ENCODE assay signal across 22 cellular contexts in genomic region chr10:103512591-103513382, GRCh38. TPM values are rescaled to one million over a fixed set of nuclear protein-coding genes. Genes with fewer than 3 reads are reported as not detected.
A peak's percentile ranks its signal among the peaks of the same experiment; 100 is the strongest.
DNase-seq lines count a peak whose midpoint lies in the region; ATAC-seq, FAIRE-seq and TF ChIP-seq lines count a peak whose summit lies in the region.
"Had no signal": no experiment of that assay in that cellular context is flagged by ENCODE, and none has a peak within 500 bp of the region (broad histone marks: within the 10 kb centered on the region; RNA-seq: fewer than 3 reads in every experiment).

No MANE protein-coding gene starts in this region.

- in situ Hi-C loops in HepG2 (cut with HindIII; ENCODE audit: extremely low pct_ligation_motif_present, low pct_unique_long_range_greater_than_20kb) (loop anchor here (5.0 kb wide), 1 partner anchor 65 kb away; no protein-coding TSS in a partner anchor), brain microvascular endothelial cell (cut with HindIII; ENCODE audit: low pct_ligation_motif_present, low sequenced_read_pairs) (no loop called here)

- H3K4me3 ChIP-seq in GM23338 (no peak overlapping the region), HepG2 (replicated peaks in 1 of 3; ENCODE audit: insufficient read depth in 1 of 3, low read depth in 2 of 3, low read length in 3 of 3) (peak overlapping the region; percentile 13 to 51 (median 24); a peak in 4 of 6 replicates), brain microvascular endothelial cell (ENCODE audit: low read depth, low read length) (no peak overlapping the region)
- H3K4me3 ChIP-seq: neural progenitor cell, right lobe of liver had no signal

- no peaks in the 10 kb centered on the region for H3K9me3 ChIP-seq in HepG2 (ENCODE audit: low read length)
- H3K9me3 ChIP-seq: right lobe of liver had no signal

- POLR2A ChIA-PET in HepG2 (lab: Yijun Ruan, JAX): interaction anchor here (1.5 kb wide), 1 partner anchor 30 kb away, joined by 3 read pairs; no protein-coding TSS in a partner anchor

- CTCF ChIA-PET in HepG2 (lab: Yijun Ruan, JAX; ENCODE audit: low intra/inter-chr PET ratio, low total read pairs): no interaction called here

- H3K9me3 Mint-ChIP-seq in GM23338: no peaks in the 10 kb centered on the region
- H3K9me3 Mint-ChIP-seq: neural progenitor cell had no signal

- 0 out of 4 replicates have a peak, but pooled peaks of 1 of the 2 experiments have one; percentile 15 for TF ChIP-seq EP300 in HepG2 (IDR thresholded peaks at IDR 0.05; ENCODE audit: low read depth in 2 of 2, low read length in 2 of 2)
- TF ChIP-seq EP300 in HepG2 (CRISPR knock-in tag; IDR thresholded peaks at IDR 0.05; ENCODE audit: borderline replicate concordance): no peak

- H4K20me1 ChIP-seq in GM23338 (replicated peaks; ENCODE audit: insufficient read depth) (no peaks in the 10 kb centered on the region), HepG2 (ENCODE audit: insufficient read depth, low read length) (no peaks in the 10 kb centered on the region)

- no peak overlapping the region for H3K4me3 Mint-ChIP-seq in GM23338
- H3K4me3 Mint-ChIP-seq: neural progenitor cell had no signal

- intact Hi-C loops in HepG2 (cut with micrococcal nuclease; ENCODE audit: unreplicated experiment): loop anchor here (5.0 kb wide), 1 partner anchor 65 kb away; no protein-coding TSS in a partner anchor

- no TSS peak for BruUV-seq in HepG2 (replicated peaks; lab: Mats Ljungman, UMichigan)

- ATAC-seq in GM23338 (peak; percentile 32; the same call in 2 of the 3 replicates), HepG2 (peak; percentile 80), GM18867 (IDR thresholded peaks at IDR 0.05; ENCODE audit: unreplicated experiment) (no peak)

- H3K4me1 Mint-ChIP-seq in GM23338: peaks cover 5% of the 10 kb centered on the region; the same call in 1 of the 3 replicates
- H3K4me1 Mint-ChIP-seq: neural progenitor cell had no signal

- no peak overlapping the region for H3K9ac ChIP-seq in HepG2 (ENCODE audit: insufficient read depth, low read depth, low read length)
- H3K9ac ChIP-seq: neural progenitor cell had no signal

- no peak for TF ChIP-seq CTCF in GM23338 (conservative IDR thresholded peaks at IDR 0.05; ENCODE audit: low read depth in 2 of 2)
- TF ChIP-seq CTCF in HepG2 (CRISPR knock-in tag; IDR thresholded peaks at IDR 0.05): no peak
- no peak for TF ChIP-seq CTCF in brain microvascular endothelial cell (IDR thresholded peaks at IDR 0.05; ENCODE audit: low read depth, low read length, missing control alignments)

- H3K27ac Mint-ChIP-seq in GM23338: no peak overlapping the region
- H3K27ac Mint-ChIP-seq: neural progenitor cell had no signal

- H3K27me3 Mint-ChIP-seq in GM23338 (ENCODE audit: insufficient read depth, low read depth, poor library complexity): peaks cover 4% of the 10 kb centered on the region

- TF ChIP-seq POLR2A in HepG2 (IDR thresholded peaks at IDR 0.05; ENCODE audit: insufficient read depth in 1 of 2, low read depth in 2 of 2, low read length in 2 of 2): no peak

- H3K36me3 ChIP-seq in GM23338 (ENCODE audit: insufficient read depth) (no peaks in the 10 kb centered on the region), HepG2 (replicated peaks in 1 of 2; ENCODE audit: control insufficient read depth in 1 of 2, insufficient read depth in 2 of 2, low read length in 2 of 2) (no peaks in the 10 kb centered on the region), brain microvascular endothelial cell (replicated peaks) (no peaks in the 10 kb centered on the region)
- H3K36me3 ChIP-seq: neural progenitor cell, right lobe of liver had no signal

- H2AFZ ChIP-seq in GM23338 (no peak overlapping the region; the same call in 1 of the 2 replicates), HepG2 (ENCODE audit: low read length) (no peak overlapping the region)
- H2AFZ ChIP-seq: neural progenitor cell had no signal

- no peak overlapping the region for H3K27ac ChIP-seq in GM23338 (ENCODE audit: low read depth)
- H3K27ac ChIP-seq in HepG2 (ENCODE audit: extremely low read length, insufficient read depth, low read length): no peak overlapping the region
- no peak overlapping the region for H3K27ac ChIP-seq in brain microvascular endothelial cell
- H3K27ac ChIP-seq: neural progenitor cell, right lobe of liver had no signal

- H3F3A ChIP-seq in GM23338 (replicated peaks; ENCODE audit: low read depth): no peaks in the 10 kb centered on the region

- DNase-seq in GM23338 (ENCODE audit: low spot score) (no peak), NCI-H510A treated with DMSO at 0.1 percent for 48 hours (lab: John Stamatoyannopoulos, UW) (peak; percentile 48), HepG2 (ENCODE audit: low spot score) (peak; percentile 56), renal cortical epithelial cell (ENCODE audit: low read depth) (peak; percentile 28), NOMO-1 treated with dmso at 0.1 percent for 144 hours (lab: John Stamatoyannopoulos, UW; ENCODE audit: unreplicated experiment) (no peak), NCI-H2081 treated with DMSO at 0.1 percent for 48 hours (lab: John Stamatoyannopoulos, UW) (no peak), brain microvascular endothelial cell (no peak)
- DNase-seq: activated CD4-positive, CD25-positive, alpha-beta regulatory T cell; activated naive CD4-positive, alpha-beta T cell; AML-193; aorta; foreskin melanocyte; NCI-H1417; NCI-H226; NK-92 treated with Interleukin-12 subunit alpha and Interleukin-12 subunit beta, amount 100 ng/mL, for 24 hours; right lobe of liver; stimulated activated CD4-positive, alpha-beta T cell treated with anti-CD3 and anti-CD28 coated beads, Interleukin-1b, Interleukin-23, amount 100 ng/mL, for 48 hours; substantia nigra; T-helper 1 cell had no signal

- FAIRE-seq in HepG2 (lab: Jason Lieb, UNC): no peak

- H3K4me2 ChIP-seq in GM23338: no peak overlapping the region
- H3K4me2 ChIP-seq in HepG2 (ENCODE audit: low read depth, low read length): peak overlapping the region; percentile 75
- H3K4me2 ChIP-seq: neural progenitor cell had no signal

- WGBS in HepG2 (ENCODE audit: low lambda C conversion rate): 2% methylated on average over 11 of the region's 13 CpGs

- H3K27me3 ChIP-seq in GM23338 (ENCODE audit: insufficient read depth): no peaks in the 10 kb centered on the region
- peaks cover 0 to 32% of the 10 kb centered on the region in 2 experiments; a peak in 3 of 5 replicates for H3K27me3 ChIP-seq in HepG2 (ENCODE audit: control insufficient read depth in 1 of 2, insufficient read depth in 2 of 2, low read length in 2 of 2)
- H3K27me3 ChIP-seq in brain microvascular endothelial cell (replicated peaks): peaks cover 59% of the 10 kb centered on the region
- H3K27me3 ChIP-seq: neural progenitor cell, right lobe of liver had no signal

- no peaks in the 10 kb centered on the region for H3K36me3 Mint-ChIP-seq in GM23338 (ENCODE audit: low read depth)
- H3K36me3 Mint-ChIP-seq: neural progenitor cell had no signal

- no peaks in the 10 kb centered on the region for H3K4me1 ChIP-seq in GM23338 (ENCODE audit: insufficient read depth)
- peaks cover 47% of the 10 kb centered on the region for H3K4me1 ChIP-seq in HepG2 (ENCODE audit: insufficient read depth, low read length)
- H3K4me1 ChIP-seq: neural progenitor cell, right lobe of liver had no signal

- no peak for TF ChIP-seq RAD21 in HepG2 (CRISPR knock-in tag; IDR thresholded peaks at IDR 0.05)

- H3K9me2 ChIP-seq in GM23338 (ENCODE audit: insufficient read depth): no peaks in the 10 kb centered on the region

- no peaks in the 10 kb centered on the region for H3K79me2 ChIP-seq in GM23338 (replicated peaks; ENCODE audit: insufficient read depth)
- no peaks in the 10 kb centered on the region for H3K79me2 ChIP-seq in HepG2 (ENCODE audit: insufficient read depth, low read length)

RNA-seq across cellular contexts. Expression of gene NEURL1, which starts 19.3 kb away (rescaled TPM):
- total RNA-seq in GM23338 (2014; rRNA removed; shearing (Covaris generic)): 1.1 and 3.8 TPM in 2 replicates
- polyA plus RNA-seq in GM23338 (2016; fragmentation: Nextera tagmentation; extraction: Ambion mirVana) (0.71 and 0.82 TPM in 2 replicates), HepG2 (2011; rRNA removed) (0.01 TPM in 1 of 2 replicates, not detected in the other)
- total RNA-seq in HepG2 (2016; rRNA removed; fragmentation: Illumina TruSeq; extraction: Trizol) (not detected in 2 replicates), renal cortical epithelial cell (0.05 and 1.4 TPM in 2 replicates)
- not detected in 2 replicates for total RNA-seq in HepG2 (2016; cell fraction: cytosol; rRNA removed; fragmentation: Illumina TruSeq; extraction: Trizol; ENCODE audit: low read depth)
- not detected in 2 replicates for total RNA-seq in HepG2 (2016; cell fraction: insoluble cytoplasmic fraction; rRNA removed; fragmentation: Illumina TruSeq; extraction: Trizol)
- not detected in 2 replicates for total RNA-seq in HepG2 (2016; cell fraction: membrane; rRNA removed; fragmentation: Illumina TruSeq; extraction: Trizol)
- total RNA-seq in HepG2 (2016; cell fraction: nucleus; rRNA removed; fragmentation: Illumina TruSeq; extraction: Trizol): not detected in 2 replicates
- polyA plus RNA-seq in HepG2 (2011; cell fraction: cytosol; rRNA removed): 0.01 and 0.03 TPM in 2 replicates
- polyA plus RNA-seq in HepG2 (2011; cell fraction: nucleus; rRNA removed): 0.14 and 0.18 TPM in 2 replicates
- 0.08 and 0.13 TPM in 2 replicates for polyA plus RNA-seq in HepG2 (2012)
- polyA plus RNA-seq in HepG2 (2016; cell fraction: cytosol; fragmentation: Illumina TruSeq; extraction: Trizol; ENCODE audit: low read depth): not detected in 2 replicates
- polyA plus RNA-seq in HepG2 (2016; cell fraction: insoluble cytoplasmic fraction; fragmentation: Illumina TruSeq; extraction: Trizol; ENCODE audit: low read depth): not detected in 2 replicates
- not detected in 2 replicates for polyA plus RNA-seq in HepG2 (2016; cell fraction: membrane; fragmentation: Illumina TruSeq; extraction: Trizol; ENCODE audit: low read depth)
- not detected in 2 replicates for polyA plus RNA-seq in HepG2 (2016; cell fraction: nucleus; fragmentation: Illumina TruSeq; extraction: Trizol; ENCODE audit: insufficient read depth, low read depth)
- 10.5 TPM in 1 of 2 replicates, not detected in the other for polyA minus RNA-seq in HepG2 (2011; rRNA and poly(A)+ RNA removed; ENCODE audit: low replicate concordance)
- polyA minus RNA-seq in HepG2 (2011; cell fraction: cytosol; rRNA and poly(A)+ RNA removed): 0.18 TPM in 1 of 2 replicates, not detected in the other
- polyA minus RNA-seq in HepG2 (2011; cell fraction: nucleus; rRNA and poly(A)+ RNA removed): not detected in 2 replicates
- total RNA-seq: lung microvascular endothelial cell had no signal

RNA-seq across cellular contexts. Expression of gene CALHM3, which starts 33.7 kb away (rescaled TPM):
- 0.14 TPM in 1 of 2 replicates, not detected in the other for total RNA-seq in GM23338 (2014; rRNA removed; shearing (Covaris generic))
- polyA plus RNA-seq in GM23338 (2016; fragmentation: Nextera tagmentation; extraction: Ambion mirVana) (0.19 TPM in 1 of 2 replicates, not detected in the other), HepG2 (2011; rRNA removed) (not detected in 2 replicates)
- total RNA-seq in HepG2 (2016; rRNA removed; fragmentation: Illumina TruSeq; extraction: Trizol) (not detected in 2 replicates), renal cortical epithelial cell (0.05 TPM in 1 of 2 replicates, not detected in the other)
- total RNA-seq in HepG2 (2016; cell fraction: cytosol; rRNA removed; fragmentation: Illumina TruSeq; extraction: Trizol; ENCODE audit: low read depth): not detected in 2 replicates
- not detected in 2 replicates for total RNA-seq in HepG2 (2016; cell fraction: insoluble cytoplasmic fraction; rRNA removed; fragmentation: Illumina TruSeq; extraction: Trizol)
- not detected in 2 replicates for total RNA-seq in HepG2 (2016; cell fraction: membrane; rRNA removed; fragmentation: Illumina TruSeq; extraction: Trizol)
- total RNA-seq in HepG2 (2016; cell fraction: nucleus; rRNA removed; fragmentation: Illumina TruSeq; extraction: Trizol): not detected in 2 replicates
- not detected in 2 replicates for polyA plus RNA-seq in HepG2 (2011; cell fraction: cytosol; rRNA removed)
- polyA plus RNA-seq in HepG2 (2011; cell fraction: nucleus; rRNA removed): not detected in 2 replicates
- not detected in 2 replicates for polyA plus RNA-seq in HepG2 (2012)
- not detected in 2 replicates for polyA plus RNA-seq in HepG2 (2016; cell fraction: cytosol; fragmentation: Illumina TruSeq; extraction: Trizol; ENCODE audit: low read depth)
- polyA plus RNA-seq in HepG2 (2016; cell fraction: insoluble cytoplasmic fraction; fragmentation: Illumina TruSeq; extraction: Trizol; ENCODE audit: low read depth): not detected in 2 replicates
- not detected in 2 replicates for polyA plus RNA-seq in HepG2 (2016; cell fraction: membrane; fragmentation: Illumina TruSeq; extraction: Trizol; ENCODE audit: low read depth)
- not detected in 2 replicates for polyA plus RNA-seq in HepG2 (2016; cell fraction: nucleus; fragmentation: Illumina TruSeq; extraction: Trizol; ENCODE audit: insufficient read depth, low read depth)
- 0.49 TPM in 1 of 2 replicates, not detected in the other for polyA minus RNA-seq in HepG2 (2011; rRNA and poly(A)+ RNA removed; ENCODE audit: low replicate concordance)
- polyA minus RNA-seq in HepG2 (2011; cell fraction: cytosol; rRNA and poly(A)+ RNA removed): not detected in 2 replicates
- not detected in 2 replicates for polyA minus RNA-seq in HepG2 (2011; cell fraction: nucleus; rRNA and poly(A)+ RNA removed)
- total RNA-seq: aorta, lung microvascular endothelial cell, right lobe of liver had no signal
- polyA plus RNA-seq: aorta had no signal

RNA-seq across cellular contexts. Expression of gene CALHM1, which starts 54.1 kb away (rescaled TPM):
- total RNA-seq in GM23338 (2014; rRNA removed; shearing (Covaris generic)): 0.93 TPM in 1 of 2 replicates, not detected in the other
- polyA plus RNA-seq in GM23338 (2016; fragmentation: Nextera tagmentation; extraction: Ambion mirVana) (0.11 and 0.16 TPM in 2 replicates), HepG2 (2011; rRNA removed) (not detected in 2 replicates)
- total RNA-seq in HepG2 (2016; rRNA removed; fragmentation: Illumina TruSeq; extraction: Trizol) (0.04 TPM in 1 of 2 replicates, not detected in the other), renal cortical epithelial cell (not detected in 2 replicates)
- not detected in 2 replicates for total RNA-seq in HepG2 (2016; cell fraction: cytosol; rRNA removed; fragmentation: Illumina TruSeq; extraction: Trizol; ENCODE audit: low read depth)
- total RNA-seq in HepG2 (2016; cell fraction: insoluble cytoplasmic fraction; rRNA removed; fragmentation: Illumina TruSeq; extraction: Trizol): 0.06 TPM in 1 of 2 replicates, not detected in the other
- total RNA-seq in HepG2 (2016; cell fraction: membrane; rRNA removed; fragmentation: Illumina TruSeq; extraction: Trizol): not detected in 2 replicates
- total RNA-seq in HepG2 (2016; cell fraction: nucleus; rRNA removed; fragmentation: Illumina TruSeq; extraction: Trizol): not detected in 2 replicates
- not detected in 2 replicates for polyA plus RNA-seq in HepG2 (2011; cell fraction: cytosol; rRNA removed)
- polyA plus RNA-seq in HepG2 (2011; cell fraction: nucleus; rRNA removed): not detected in 2 replicates
- not detected in 2 replicates for polyA plus RNA-seq in HepG2 (2012)
- polyA plus RNA-seq in HepG2 (2016; cell fraction: cytosol; fragmentation: Illumina TruSeq; extraction: Trizol; ENCODE audit: low read depth): not detected in 2 replicates
- not detected in 2 replicates for polyA plus RNA-seq in HepG2 (2016; cell fraction: insoluble cytoplasmic fraction; fragmentation: Illumina TruSeq; extraction: Trizol; ENCODE audit: low read depth)
- polyA plus RNA-seq in HepG2 (2016; cell fraction: membrane; fragmentation: Illumina TruSeq; extraction: Trizol; ENCODE audit: low read depth): not detected in 2 replicates
- polyA plus RNA-seq in HepG2 (2016; cell fraction: nucleus; fragmentation: Illumina TruSeq; extraction: Trizol; ENCODE audit: insufficient read depth, low read depth): not detected in 2 replicates
- polyA minus RNA-seq in HepG2 (2011; rRNA and poly(A)+ RNA removed; ENCODE audit: low replicate concordance): not detected in 2 replicates
- polyA minus RNA-seq in HepG2 (2011; cell fraction: cytosol; rRNA and poly(A)+ RNA removed): not detected in 2 replicates
- not detected in 2 replicates for polyA minus RNA-seq in HepG2 (2011; cell fraction: nucleus; rRNA and poly(A)+ RNA removed)
- total RNA-seq: aorta, lung microvascular endothelial cell, right lobe of liver had no signal
- polyA plus RNA-seq: aorta had no signal

Comparison
In these comparisons a context has a peak if more than half of its experiments do, and no peak if none do; other contexts are left out.
1. DNase-seq: peak in NCI-H510A treated with DMSO at 0.1 percent for 48 hours (single experiment), HepG2 (single experiment) and renal cortical epithelial cell (single experiment); none in GM23338 (single experiment), NOMO-1 treated with dmso at 0.1 percent for 144 hours (single experiment), NCI-H2081 treated with DMSO at 0.1 percent for 48 hours (single experiment) and brain microvascular endothelial cell (single experiment).
2. H3K4me3 ChIP-seq: peak in HepG2 (3 of 3); none in GM23338 (single experiment) and brain microvascular endothelial cell (single experiment).